Comparison of ENCODE assay signal across 19 cellular contexts in the genomic region with DNA sequence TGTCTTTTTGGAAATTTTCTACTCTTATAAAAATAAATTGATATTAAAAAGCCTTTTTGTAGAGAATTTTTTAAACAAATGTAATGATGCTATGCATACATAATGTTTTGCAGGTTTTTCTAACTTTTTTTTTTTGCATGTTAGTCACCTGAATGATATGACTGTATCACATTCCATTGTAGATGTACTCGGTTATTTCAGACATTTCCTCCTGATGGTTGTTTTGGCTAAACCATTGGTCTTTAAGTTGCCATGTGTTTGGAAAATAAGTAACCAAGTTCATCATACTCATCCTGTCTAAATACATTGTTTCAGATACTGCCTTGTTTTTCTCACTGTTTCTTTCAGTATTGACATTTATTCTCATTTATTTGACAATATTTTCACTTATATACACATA. TPM values are rescaled to one million over a fixed set of nuclear protein-coding genes. Genes with fewer than 3 reads are reported as not detected.
DNase-seq lines count a peak whose midpoint lies in the region; ATAC-seq, FAIRE-seq and TF ChIP-seq lines count a peak whose summit lies in the region.
"Had no signal": no experiment of that assay in that cellular context is flagged by ENCODE, and none has a peak within 500 bp of the region (broad histone marks: within the 10 kb centered on the region; RNA-seq: fewer than 3 reads in every experiment).

No MANE protein-coding gene starts in this region.

- H3K4me3 Mint-ChIP-seq in memory B cell: no peak overlapping the region
- H3K4me3 Mint-ChIP-seq: activated T-helper 1 cell treated with anti-CD3 and anti-CD28 coated beads, Interleukin-12 subunit alpha, Interleukin-12 subunit beta, Interleukin-2, Interleukin-4 antibody, amounts not matched to agents 30 ng/mL and 10 ng/mL and 1 ng/mL, durations not matched to agents 14 hours and 24 hours and 36 hours; CD14-positive monocyte had no signal

- intact Hi-C loops in A673 (cut with micrococcal nuclease; ENCODE audit: unreplicated experiment): no loop called here

- H3K27ac Mint-ChIP-seq in memory B cell: peak overlapping the region; percentile 24
- H3K27ac Mint-ChIP-seq: activated T-helper 1 cell treated with anti-CD3 and anti-CD28 coated beads, Interleukin-12 subunit alpha, Interleukin-12 subunit beta, Interleukin-2, Interleukin-4 antibody, amounts not matched to agents 30 ng/mL and 10 ng/mL and 1 ng/mL, durations not matched to agents 14 hours and 24 hours and 36 hours had no signal

- no peaks in the 10 kb centered on the region for H3K27me3 ChIP-seq in A673 (replicated peaks; ENCODE audit: insufficient read depth, low read depth, low read length, poor library complexity)
- H3K27me3 ChIP-seq: colonic mucosa had no signal

- H3K9me3 Mint-ChIP-seq in memory B cell: no peaks in the 10 kb centered on the region
- H3K9me3 Mint-ChIP-seq: activated T-helper 1 cell treated with anti-CD3 and anti-CD28 coated beads, Interleukin-12 subunit alpha, Interleukin-12 subunit beta, Interleukin-2, Interleukin-4 antibody, amounts not matched to agents 30 ng/mL and 10 ng/mL and 1 ng/mL, durations not matched to agents 14 hours and 24 hours and 36 hours had no signal

- in situ Hi-C loops in astrocyte of the spinal cord (cut with HindIII; ENCODE audit: low sequenced_read_pairs): no loop called here

- no TSS peak for BruUV-seq in A673 (replicated peaks; lab: Mats Ljungman, UMichigan)

- POLR2A ChIA-PET in A673 (lab: Charles Lee; ENCODE audit: low non-redundant PET): no interaction called here

- H3K27me3 Mint-ChIP-seq in memory B cell: no peaks in the 10 kb centered on the region

- CTCF ChIA-PET in A673 (lab: Charles Lee): no interaction called here

- H3K27ac ChIP-seq in A673 (ENCODE audit: low read depth, low read length, poor library complexity, severe bottlenecking): no peak overlapping the region
- H3K27ac ChIP-seq: colonic mucosa had no signal

- peak; percentile 27 for ATAC-seq in HG03097 (IDR thresholded peaks at IDR 0.05; ENCODE audit: low FRiP score, unreplicated experiment)
- no peak for ATAC-seq in memory B cell (ENCODE audit: low read depth)
- no peak for ATAC-seq in HG03139 (IDR thresholded peaks at IDR 0.05; ENCODE audit: unreplicated experiment)
- ATAC-seq: esophagus mucosa, left colon had no signal

- peaks cover 31% of the 10 kb centered on the region for H3K36me3 Mint-ChIP-seq in memory B cell

- DNase-seq in GM12892 (ENCODE audit: insufficient read length) (no peak), astrocyte of the spinal cord (ENCODE audit: low read depth, low spot score) (peak; percentile 40), memory B cell (ENCODE audit: low spot score in 2 of 2) (no peak), A673 (ENCODE audit: low spot score) (no peak), GM20000 (ENCODE audit: low spot score) (no peak)
- DNase-seq in activated CD8-positive, alpha-beta memory T cell treated with anti-CD3 and anti-CD28 coated beads for 24 hours: no peak
- DNase-seq: activated CD4-positive, alpha-beta T cell treated with anti-CD3 and anti-CD28 coated beads, Interleukin-2, amount 50 U/mL, for 4 hours; amniotic stem cell; colonic mucosa; DMS79 treated with DMSO at 0.1 percent for 48 hours; left colon; NK-92 treated with Interleukin-12 subunit alpha and Interleukin-12 subunit beta, amount 100 ng/mL, for 24 hours; posterior cingulate gyrus; SHP77 treated with DMSO at 0.1 percent for 48 hours had no signal

- TF ChIP-seq POLR2A in GM12892 (IDR thresholded peaks at IDR 0.05; ENCODE audit: low read depth, low read length): no peak

- peaks cover 45% of the 10 kb centered on the region for H3K36me3 ChIP-seq in A673 (ENCODE audit: insufficient read depth, low read length, poor library complexity, severe bottlenecking)
- H3K36me3 ChIP-seq: colonic mucosa had no signal

- peak; percentile 90 for FAIRE-seq in GM12892 (lab: Jason Lieb, UNC)

- TF ChIP-seq CTCF in astrocyte of the spinal cord (IDR thresholded peaks at IDR 0.05; ENCODE audit: low read depth, low read length) (no peak), A673 (conservative IDR thresholded peaks at IDR 0.05; ENCODE audit: low read depth, low read length) (no peak), GM20000 (IDR thresholded peaks at IDR 0.05; ENCODE audit: extremely low read depth, missing control alignments) (no peak)

- peaks cover 9% of the 10 kb centered on the region for H3K4me1 Mint-ChIP-seq in memory B cell

- H3K9me3 ChIP-seq in A673 (ENCODE audit: low read depth, low read length, poor library complexity, severe bottlenecking): peaks cover 9% of the 10 kb centered on the region
- H3K9me3 ChIP-seq: colonic mucosa had no signal

- peaks cover 5% of the 10 kb centered on the region for H3K4me1 ChIP-seq in A673 (ENCODE audit: insufficient read depth, low read length, poor library complexity, severe bottlenecking)
- H3K4me1 ChIP-seq: colonic mucosa had no signal

- H3K4me3 ChIP-seq in astrocyte of the spinal cord (ENCODE audit: low read depth, low read length) (no peak overlapping the region), A673 (ENCODE audit: low read depth, low read length, poor library complexity, severe bottlenecking) (no peak overlapping the region)
- H3K4me3 ChIP-seq: colonic mucosa had no signal

RNA-seq across cellular contexts. Expression of a gene that starts 25.8 kb away (rescaled TPM):
- 11.5 TPM for polyA plus RNA-seq in GM12892 (2012; ENCODE audit: missing spikeins)
- 49.7 and 61.9 TPM in 2 replicates for total RNA-seq in A673 (2021)

RNA-seq across cellular contexts. Expression of a gene that starts 26.4 kb away (rescaled TPM):
- polyA plus RNA-seq in GM12892 (2012; ENCODE audit: missing spikeins): 10.5 TPM
- 62.4 and 75.6 TPM in 2 replicates for total RNA-seq in A673 (2021)
